Comparison of ENCODE assay signal across 11 cellular contexts in the genomic region with DNA sequence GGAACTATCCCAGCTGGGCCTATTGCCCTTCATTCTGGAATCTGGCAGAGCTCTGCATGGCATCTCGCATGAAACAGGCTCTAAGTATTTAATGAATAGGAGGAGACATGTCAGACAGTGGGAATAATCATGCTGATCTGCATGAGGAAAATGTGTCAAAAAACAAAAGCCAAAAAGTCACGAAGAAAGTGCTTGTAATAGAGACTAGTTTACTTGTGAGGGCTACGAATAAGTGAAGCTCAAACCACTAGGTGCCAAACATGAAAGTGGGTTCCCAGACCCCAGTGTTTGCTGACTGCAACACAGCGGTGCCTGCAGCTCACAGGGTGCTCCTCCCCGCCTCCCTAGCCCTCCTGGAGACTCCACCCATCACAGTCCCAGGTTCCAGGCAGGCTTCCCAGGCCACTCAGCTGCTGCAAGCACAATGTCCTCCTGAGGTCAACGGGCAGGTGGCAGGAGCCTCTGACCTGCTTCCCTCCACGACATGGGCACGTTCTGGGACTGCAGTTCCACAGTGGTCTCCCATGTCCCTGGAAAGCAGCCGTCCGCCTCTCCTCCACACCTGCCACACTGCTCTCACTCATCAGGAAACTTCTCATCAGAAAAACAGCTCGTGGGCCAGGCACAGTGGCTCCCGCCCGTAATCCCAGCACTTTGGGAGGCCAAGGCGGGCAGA.
DNase-seq lines count a peak whose midpoint lies in the region; ATAC-seq and TF ChIP-seq lines count a peak whose summit lies in the region.
"Had no signal": no experiment of that assay in that cellular context is flagged by ENCODE, and none has a peak within 500 bp of the region (broad histone marks: within the 10 kb centered on the region; RNA-seq: fewer than 3 reads in every experiment).

No MANE protein-coding gene starts in this region.

- H3K27ac ChIP-seq in liver (ENCODE audit: low read depth in 1 of 2, low read length in 2 of 2) (peak overlapping the region; percentile 44 to 60), transverse colon (peak overlapping the region; percentile 35 to 83 (median 76))
- H3K27ac ChIP-seq: 22Rv1 had no signal

- no peaks in the 10 kb centered on the region for H3K36me3 ChIP-seq in liver (ENCODE audit: control insufficient read depth in 4 of 4, insufficient read depth in 3 of 4, low read depth in 1 of 4, low read length in 3 of 4)
- no peaks in the 10 kb centered on the region for H3K36me3 ChIP-seq in transverse colon

- H3K4me1 ChIP-seq in liver (ENCODE audit: control insufficient read depth in 4 of 4, insufficient read depth in 4 of 4, low read length in 3 of 4) (peaks cover 12 to 62% (median 47%) of the 10 kb centered on the region in 4 donors), transverse colon (peaks cover 20 to 45% (median 21%) of the 10 kb centered on the region in 4 donors)

- peaks cover 56% of the 10 kb centered on the region for H3K4me1 Mint-ChIP-seq in endothelial cell (ENCODE audit: unreplicated experiment)

- DNase-seq in NCI-H2196 (lab: John Stamatoyannopoulos, UW; ENCODE audit: unreplicated experiment), result peak; percentile 2
- no peak for DNase-seq in NCI-H2196 treated with DMSO at 0.1 percent for 48 hours (lab: John Stamatoyannopoulos, UW; ENCODE audit: unreplicated experiment)
- no peak for DNase-seq in endothelial cell (ENCODE audit: low spot score)
- DNase-seq in transverse colon, result no peak
- DNase-seq in NCI-H526 treated with DMSO at 0.1 percent for 48 hours (lab: John Stamatoyannopoulos, UW), result no peak
- no peak for DNase-seq in stimulated activated CD4-positive, alpha-beta T cell treated with anti-CD3 and anti-CD28 coated beads, Interleukin-4, amount 100 ng/mL, for 4 hours
- DNase-seq: activated CD4-positive, alpha-beta memory T cell treated with anti-CD3 and anti-CD28 coated beads, Interleukin-2, amount 10 ng/mL, durations not matched to agents 7 days and 5 days; stimulated activated CD4-positive, alpha-beta T cell treated with anti-CD3 and anti-CD28 coated beads, Interleukin-15, amount 100 ng/mL, for 24 hours had no signal

- H3K9me3 ChIP-seq in liver (ENCODE audit: control insufficient read depth in 4 of 4, low read length in 3 of 4), result no peaks in the 10 kb centered on the region
- no peaks in the 10 kb centered on the region for H3K9me3 ChIP-seq in transverse colon

- H3K27me3 Mint-ChIP-seq in endothelial cell (ENCODE audit: unreplicated experiment), result peaks cover 8% of the 10 kb centered on the region
- H3K27me3 Mint-ChIP-seq: activated CD4-positive, alpha-beta memory T cell treated with anti-CD3 and anti-CD28 coated beads, Interleukin-2, amount 10 ng/mL, durations not matched to agents 7 days and 5 days had no signal

- peak; percentile 53 to 64 for TF ChIP-seq RAD21 in liver (IDR thresholded peaks at IDR 0.05)

- H3K9me3 Mint-ChIP-seq in endothelial cell (ENCODE audit: unreplicated experiment), result no peaks in the 10 kb centered on the region

- TF ChIP-seq CTCF in endothelial cell (IDR thresholded peaks at IDR 0.05; ENCODE audit: unreplicated experiment), result no peak
- no peak for TF ChIP-seq CTCF in liver (IDR thresholded peaks at IDR 0.05; ENCODE audit: low read depth, low read length, missing input control)
- TF ChIP-seq CTCF in transverse colon (IDR thresholded peaks at IDR 0.05), result no peak

- H3K4me3 ChIP-seq in liver (ENCODE audit: low read depth in 1 of 3, low read length in 3 of 3), result no peak overlapping the region
- H3K4me3 ChIP-seq in transverse colon, result no peak overlapping the region

- H3K36me3 Mint-ChIP-seq in endothelial cell (ENCODE audit: low read depth, unreplicated experiment), result peaks cover 10% of the 10 kb centered on the region

- H3K27ac Mint-ChIP-seq in endothelial cell (ENCODE audit: unreplicated experiment), result peak overlapping the region; percentile 87
- H3K27ac Mint-ChIP-seq: activated CD4-positive, alpha-beta memory T cell treated with anti-CD3 and anti-CD28 coated beads, Interleukin-2, amount 10 ng/mL, durations not matched to agents 7 days and 5 days had no signal

- WGBS in liver, result 43% methylated on average over 14 of the region's 14 CpGs
- WGBS in transverse colon (ENCODE audit: low coverage in 1 of 2), 2 donors, result 83 to 92% methylated on average over 5 to 14 of the region's 14 CpGs

- no peak for TF ChIP-seq EP300 in transverse colon (IDR thresholded peaks at IDR 0.05; ENCODE audit: low read depth)

- H3K27me3 ChIP-seq in liver (ENCODE audit: control insufficient read depth in 4 of 4, insufficient read depth in 4 of 4, low read length in 3 of 4), result no peaks in the 10 kb centered on the region
- H3K27me3 ChIP-seq in transverse colon, result no peaks in the 10 kb centered on the region

- intact Hi-C loops in transverse colon (cut with DNase I; ENCODE audit: low total_unique reads), result no loop called here

- in situ Hi-C loops in transverse colon (cut with MboI; ENCODE audit: low pct_ligation_motif_present in 1 of 4, low pct_unique_long_range_greater_than_20kb in 1 of 4, low sequenced_read_pairs in 3 of 4), result no loop called here

- no peak for ATAC-seq in HG03565 (IDR thresholded peaks at IDR 0.05; ENCODE audit: unreplicated experiment)

- no peak overlapping the region for H3K9ac ChIP-seq in liver (ENCODE audit: low read depth in 1 of 2, low read length in 2 of 2)

- H3K4me3 Mint-ChIP-seq in endothelial cell (ENCODE audit: unreplicated experiment), result peak overlapping the region; percentile 37
- H3K4me3 Mint-ChIP-seq: activated CD4-positive, alpha-beta memory T cell treated with anti-CD3 and anti-CD28 coated beads, Interleukin-2, amount 10 ng/mL, durations not matched to agents 7 days and 5 days had no signal

- no peak for TF ChIP-seq POLR2A in transverse colon (IDR thresholded peaks at IDR 0.05)

TF ChIP-seq in liver, 16 proteins besides CTCF, POLR2A, EP300 and RAD21:
- TF ChIP-seq NR2F2 (IDR thresholded peaks at IDR 0.05) (no peak), HNF4A (conservative IDR thresholded peaks at IDR 0.05) (peak; percentile 75 to 90), HNF4G (IDR thresholded peaks at IDR 0.05) (peak; percentile 40), RXRA (IDR thresholded peaks at IDR 0.05) (peak; percentile 91 to 97), JUND (IDR thresholded peaks at IDR 0.05) (peak in 1 of 2 donors; percentile 55), TAF1 (conservative IDR thresholded peaks at IDR 0.05) (no peak), MAX (IDR thresholded peaks at IDR 0.05) (peak; percentile 83), GABPA (IDR thresholded peaks at IDR 0.05 in 1 of 2, conservative IDR thresholded peaks at IDR 0.05 in 1 of 2) (no peak), YY1 (IDR thresholded peaks at IDR 0.05) (peak; percentile 73), SP1 (IDR thresholded peaks at IDR 0.05) (peak; percentile 65), FOXA2 (IDR thresholded peaks at IDR 0.05) (peak; percentile 65), FOXA1 (IDR thresholded peaks at IDR 0.05) (peak; percentile 32), EGR1 (IDR thresholded peaks at IDR 0.05; ENCODE audit: low read depth in 2 of 2) (no peak)
- TF ChIP-seq, protein P1, sequence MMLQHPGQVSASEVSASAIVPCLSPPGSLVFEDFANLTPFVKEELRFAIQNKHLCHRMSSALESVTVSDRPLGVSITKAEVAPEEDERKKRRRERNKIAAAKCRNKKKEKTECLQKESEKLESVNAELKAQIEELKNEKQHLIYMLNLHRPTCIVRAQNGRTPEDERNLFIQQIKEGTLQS (IDR thresholded peaks at IDR 0.05), result no peak
- TF ChIP-seq, protein P2, sequence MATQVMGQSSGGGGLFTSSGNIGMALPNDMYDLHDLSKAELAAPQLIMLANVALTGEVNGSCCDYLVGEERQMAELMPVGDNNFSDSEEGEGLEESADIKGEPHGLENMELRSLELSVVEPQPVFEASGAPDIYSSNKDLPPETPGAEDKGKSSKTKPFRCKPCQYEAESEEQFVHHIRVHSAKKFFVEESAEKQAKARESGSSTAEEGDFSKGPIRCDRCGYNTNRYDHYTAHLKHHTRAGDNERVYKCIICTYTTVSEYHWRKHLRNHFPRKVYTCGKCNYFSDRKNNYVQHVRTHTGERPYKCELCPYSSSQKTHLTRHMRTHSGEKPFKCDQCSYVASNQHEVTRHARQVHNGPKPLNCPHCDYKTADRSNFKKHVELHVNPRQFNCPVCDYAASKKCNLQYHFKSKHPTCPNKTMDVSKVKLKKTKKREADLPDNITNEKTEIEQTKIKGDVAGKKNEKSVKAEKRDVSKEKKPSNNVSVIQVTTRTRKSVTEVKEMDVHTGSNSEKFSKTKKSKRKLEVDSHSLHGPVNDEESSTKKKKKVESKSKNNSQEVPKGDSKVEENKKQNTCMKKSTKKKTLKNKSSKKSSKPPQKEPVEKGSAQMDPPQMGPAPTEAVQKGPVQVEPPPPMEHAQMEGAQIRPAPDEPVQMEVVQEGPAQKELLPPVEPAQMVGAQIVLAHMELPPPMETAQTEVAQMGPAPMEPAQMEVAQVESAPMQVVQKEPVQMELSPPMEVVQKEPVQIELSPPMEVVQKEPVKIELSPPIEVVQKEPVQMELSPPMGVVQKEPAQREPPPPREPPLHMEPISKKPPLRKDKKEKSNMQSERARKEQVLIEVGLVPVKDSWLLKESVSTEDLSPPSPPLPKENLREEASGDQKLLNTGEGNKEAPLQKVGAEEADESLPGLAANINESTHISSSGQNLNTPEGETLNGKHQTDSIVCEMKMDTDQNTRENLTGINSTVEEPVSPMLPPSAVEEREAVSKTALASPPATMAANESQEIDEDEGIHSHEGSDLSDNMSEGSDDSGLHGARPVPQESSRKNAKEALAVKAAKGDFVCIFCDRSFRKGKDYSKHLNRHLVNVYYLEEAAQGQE (IDR thresholded peaks at IDR 0.05), result no peak
- TF ChIP-seq, protein P3, sequence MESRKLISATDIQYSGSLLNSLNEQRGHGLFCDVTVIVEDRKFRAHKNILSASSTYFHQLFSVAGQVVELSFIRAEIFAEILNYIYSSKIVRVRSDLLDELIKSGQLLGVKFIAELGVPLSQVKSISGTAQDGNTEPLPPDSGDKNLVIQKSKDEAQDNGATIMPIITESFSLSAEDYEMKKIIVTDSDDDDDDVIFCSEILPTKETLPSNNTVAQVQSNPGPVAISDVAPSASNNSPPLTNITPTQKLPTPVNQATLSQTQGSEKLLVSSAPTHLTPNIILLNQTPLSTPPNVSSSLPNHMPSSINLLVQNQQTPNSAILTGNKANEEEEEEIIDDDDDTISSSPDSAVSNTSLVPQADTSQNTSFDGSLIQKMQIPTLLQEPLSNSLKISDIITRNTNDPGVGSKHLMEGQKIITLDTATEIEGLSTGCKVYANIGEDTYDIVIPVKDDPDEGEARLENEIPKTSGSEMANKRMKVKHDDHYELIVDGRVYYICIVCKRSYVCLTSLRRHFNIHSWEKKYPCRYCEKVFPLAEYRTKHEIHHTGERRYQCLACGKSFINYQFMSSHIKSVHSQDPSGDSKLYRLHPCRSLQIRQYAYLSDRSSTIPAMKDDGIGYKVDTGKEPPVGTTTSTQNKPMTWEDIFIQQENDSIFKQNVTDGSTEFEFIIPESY (IDR thresholded peaks at IDR 0.05), result peak; percentile 57
TF ChIP-seq in liver: peak in this region for 10.
